In the genomic region with DNA sequence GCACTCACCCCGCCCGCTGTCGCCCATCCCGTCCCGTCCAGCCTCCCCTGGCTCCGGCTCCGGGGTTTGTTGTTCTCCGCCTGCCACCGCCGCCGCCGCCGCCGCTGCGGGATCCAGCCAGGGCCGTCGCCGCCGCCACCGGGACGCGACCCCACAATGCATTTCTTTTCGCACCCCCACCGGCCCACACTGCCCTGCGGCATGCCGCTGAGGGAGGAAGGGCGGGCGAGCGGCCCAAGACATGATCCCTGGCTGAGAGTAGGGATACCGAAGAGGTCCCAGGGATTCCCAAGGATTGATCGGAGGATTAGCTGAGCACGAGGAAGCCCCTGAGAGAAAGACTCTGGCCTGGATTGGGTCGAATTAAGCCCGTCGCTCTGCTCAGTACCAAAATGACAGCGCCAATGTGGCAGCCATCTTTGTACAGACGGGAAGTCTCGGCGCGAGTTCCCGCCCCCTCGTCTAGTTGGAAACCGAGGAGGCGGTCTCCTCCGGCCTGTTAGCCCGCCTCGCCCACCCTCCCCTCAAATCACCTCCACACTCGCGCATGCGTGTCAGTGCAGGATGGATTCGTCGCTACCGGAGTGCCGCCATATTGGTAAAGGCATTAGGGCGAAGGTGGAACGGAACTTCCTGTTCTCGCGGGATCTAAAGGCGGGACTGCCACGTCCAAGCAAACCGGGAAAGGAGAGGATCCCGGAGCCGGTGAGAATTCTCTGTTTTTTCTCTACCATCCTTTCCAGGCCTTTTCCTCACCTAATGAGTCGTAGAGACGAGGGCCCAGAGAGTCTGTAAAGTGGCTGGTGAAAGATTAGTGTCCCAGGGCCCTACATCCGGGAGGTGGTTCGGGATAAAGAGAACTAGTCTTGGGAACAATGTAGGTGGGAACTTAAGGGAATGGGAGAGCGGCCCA, we compare ENCODE assay signal across 8 cellular contexts. TPM values are rescaled to one million over a fixed set of nuclear protein-coding genes. Genes with fewer than 3 reads are reported as not detected.
DNase-seq lines count a peak whose midpoint lies in the region; ATAC-seq, FAIRE-seq and TF ChIP-seq lines count a peak whose summit lies in the region.

RXRB (minus strand) TSS at position 432 of the 913 bp plus-strand sequence; CDS start at position 243, 189 bp downstream.
A gene with protein sequence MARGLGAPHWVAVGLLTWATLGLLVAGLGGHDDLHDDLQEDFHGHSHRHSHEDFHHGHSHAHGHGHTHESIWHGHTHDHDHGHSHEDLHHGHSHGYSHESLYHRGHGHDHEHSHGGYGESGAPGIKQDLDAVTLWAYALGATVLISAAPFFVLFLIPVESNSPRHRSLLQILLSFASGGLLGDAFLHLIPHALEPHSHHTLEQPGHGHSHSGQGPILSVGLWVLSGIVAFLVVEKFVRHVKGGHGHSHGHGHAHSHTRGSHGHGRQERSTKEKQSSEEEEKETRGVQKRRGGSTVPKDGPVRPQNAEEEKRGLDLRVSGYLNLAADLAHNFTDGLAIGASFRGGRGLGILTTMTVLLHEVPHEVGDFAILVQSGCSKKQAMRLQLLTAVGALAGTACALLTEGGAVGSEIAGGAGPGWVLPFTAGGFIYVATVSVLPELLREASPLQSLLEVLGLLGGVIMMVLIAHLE (plus strand): TSS at position 634 of the 913 bp plus-strand sequence. CDS start 379 bp downstream, outside the sequence.

- ATAC-seq in GM21619 (IDR thresholded peaks at IDR 0.05; ENCODE audit: unreplicated experiment) (peak; percentile 41), mucosa of descending colon (peak; percentile 82)

- H3K9me3 ChIP-seq in mucosa of descending colon = no peaks in the 10 kb centered on the region

- H3K36me3 ChIP-seq in mucosa of descending colon (ENCODE audit: low read depth) = peaks cover 8% of the 10 kb centered on the region

- peaks cover 44% of the 10 kb centered on the region for H3K4me1 ChIP-seq in mucosa of descending colon (ENCODE audit: low read depth)

- no peak for TF ChIP-seq CTCF in D721Med (IDR thresholded peaks at IDR 0.05; ENCODE audit: insufficient read depth, missing control alignments)
- no peak for TF ChIP-seq CTCF in mucosa of descending colon (IDR thresholded peaks at IDR 0.05)

- peak within 1 kb of the TSS; percentile 86 for H3K27ac ChIP-seq in epithelial cell of prostate

- H3K4me3 ChIP-seq in mucosa of descending colon = peak within 1 kb of the TSS; percentile 86

- DNase-seq in D721Med (ENCODE audit: insufficient read length, low spot score) = peak; percentile 96
- DNase-seq in KG1 (lab: John Stamatoyannopoulos, UW) = peak; percentile 99
- DNase-seq in activated T-cell treated with anti-CD3 and anti-CD28 coated beads, Interleukin-2, amount 50 U/mL, for 1 hour = peak; percentile 96
- peak; percentile 94 for DNase-seq in epithelial cell of prostate (ENCODE audit: low read depth, low spot score)
- DNase-seq in mucosa of descending colon = peak; percentile 99
- peak; percentile 97 to 99 for DNase-seq in stimulated activated CD8-positive, alpha-beta memory T cell treated with anti-CD3 and anti-CD28 coated beads, Interleukin-4, amount 100 ng/mL, for 1 hour (ENCODE audit: low read depth in 2 of 2, low spot score in 1 of 2)

- no peak for FAIRE-seq in D721Med (lab: Jason Lieb, UNC)

- intact Hi-C loops in mucosa of descending colon (cut with DNase I, micrococcal nuclease) = no loop called here

TF ChIP-seq in PFSK-1, 5 proteins besides CTCF, POLR2A, EP300 and RAD21:
- TF ChIP-seq SIN3A (IDR thresholded peaks at IDR 0.05; ENCODE audit: borderline replicate concordance, insufficient read depth, low read length) (0 out of 2 replicates have a peak, but pooled peaks have one; percentile 34), FOXP2 (optimal IDR thresholded peaks at IDR 0.05; ENCODE audit: borderline replicate concordance, extremely low read depth, extremely low read length, insufficient read depth) (no peak), POLR2AphosphoS5 (IDR thresholded peaks at IDR 0.05; ENCODE audit: low read depth, low read length) (peak; percentile 82), TAF1 (IDR thresholded peaks at IDR 0.05; ENCODE audit: borderline replicate concordance, insufficient read depth, low read length) (peak; percentile 90; the same call in 1 of the 2 replicates)

RNA-seq across cellular contexts. Expression of gene RXRB, which starts in this region (rescaled TPM):
- polyA plus RNA-seq in PFSK-1 (2012; ENCODE audit: insufficient read length, low read depth) = 50.5 TPM
- total RNA-seq in mucosa of descending colon = 10 to 100 TPM; 45.4 to 51.1 (median 51.1) TPM

RNA-seq across cellular contexts. Expression of the second gene that starts in this region (rescaled TPM):
- polyA plus RNA-seq in PFSK-1 (2012; ENCODE audit: insufficient read length, low read depth) = 162 TPM
- total RNA-seq in mucosa of descending colon = 100 to 1,000 TPM in 2 of 3 donors, 10 to 100 TPM in 1; 96.9 to 159 (median 106) TPM

Comparison
In these comparisons a context has a peak if more than half of its experiments do, and no peak if none do; other contexts are left out.
1. Peak in every context shown above with its lines: DNase-seq, ATAC-seq, H3K4me3 ChIP-seq and H3K27ac ChIP-seq.